ENCODE assay signal across 8 cellular contexts in the genomic region with DNA sequence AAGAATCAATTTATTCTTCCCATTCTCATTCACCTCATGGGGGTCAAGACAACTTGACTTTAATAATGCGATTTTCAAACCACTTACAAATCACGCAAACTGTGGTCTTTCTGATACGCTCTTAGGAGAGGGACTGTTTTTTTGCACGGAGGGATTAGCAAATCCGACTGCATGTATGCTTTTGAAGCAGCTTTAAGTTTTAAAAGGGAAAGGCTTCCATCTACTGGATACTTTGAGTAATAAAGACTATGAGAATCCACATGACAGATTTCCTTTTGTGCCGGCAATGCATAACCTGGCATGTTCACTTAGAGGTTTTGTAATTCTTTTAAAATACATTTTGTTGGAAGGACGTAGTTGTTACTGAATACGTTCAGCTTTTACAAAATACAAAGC.
DNase-seq lines count a peak whose midpoint lies in the region; ATAC-seq and TF ChIP-seq lines count a peak whose summit lies in the region.

No MANE protein-coding gene starts in this region.

- intact Hi-C loops in CD4-positive, alpha-beta T cell (cut with DNase I, micrococcal nuclease) = no loop called here

- peak overlapping the region; percentile 71 for H2AFZ ChIP-seq in osteoblast (ENCODE audit: low read length)

- DNase-seq in AML-193 (lab: John Stamatoyannopoulos, UW) (peak; percentile 13 to 30), NOMO-1 treated with DMSO at 0.1 percent for 48 hours (lab: John Stamatoyannopoulos, UW; ENCODE audit: unreplicated experiment) (peak; percentile 15), epithelial cell of esophagus (ENCODE audit: low read depth) (peak; percentile 71), osteoblast (ENCODE audit: insufficient read length, low spot score, missing footprints) (no peak)
- no peak for DNase-seq in T-helper 2 cell treated with Interferon-gamma antibody and Interleukin-4, amounts not matched to agents 5 μg/mL and 100 μg/mL, for 36 hours (ENCODE audit: low spot score)
- DNase-seq in CD4-positive, alpha-beta T cell = no peak
- no peak for DNase-seq in activated CD4-positive, alpha-beta memory T cell treated with anti-CD3 and anti-CD28 coated beads, Interleukin-2, amount 10 ng/mL, durations not matched to agents 7 days and 5 days

- no peaks in the 10 kb centered on the region for H3K36me3 ChIP-seq in osteoblast (ENCODE audit: insufficient read depth, low read length)

- no peaks in the 10 kb centered on the region for H3K79me2 ChIP-seq in osteoblast (ENCODE audit: insufficient read depth, low read length)

- H4K20me1 ChIP-seq in osteoblast (ENCODE audit: insufficient read depth, low read length) = no peaks in the 10 kb centered on the region

- ATAC-seq in HG03442 (IDR thresholded peaks at IDR 0.05; ENCODE audit: unreplicated experiment) = peak; percentile 63
- ATAC-seq in CD4-positive, alpha-beta T cell (ENCODE audit: poor library complexity) = no peak

- H3K9me3 Mint-ChIP-seq in T-helper 2 cell treated with Interferon-gamma antibody and Interleukin-4, amounts not matched to agents 5 μg/mL and 100 μg/mL, for 36 hours = no peaks in the 10 kb centered on the region
- no peaks in the 10 kb centered on the region for H3K9me3 Mint-ChIP-seq in CD4-positive, alpha-beta T cell
- H3K9me3 Mint-ChIP-seq in activated CD4-positive, alpha-beta memory T cell treated with anti-CD3 and anti-CD28 coated beads, Interleukin-2, amount 10 ng/mL, durations not matched to agents 7 days and 5 days = no peaks in the 10 kb centered on the region

- no peaks in the 10 kb centered on the region for H3K9me3 ChIP-seq in osteoblast (ENCODE audit: low read depth, low read length)
- H3K9me3 ChIP-seq in CD4-positive, alpha-beta T cell (ENCODE audit: control insufficient read depth, low read length) = no peaks in the 10 kb centered on the region

- H3K36me3 Mint-ChIP-seq in T-helper 2 cell treated with Interferon-gamma antibody and Interleukin-4, amounts not matched to agents 5 μg/mL and 100 μg/mL, for 36 hours (ENCODE audit: low read depth) = no peaks in the 10 kb centered on the region
- no peaks in the 10 kb centered on the region for H3K36me3 Mint-ChIP-seq in CD4-positive, alpha-beta T cell (ENCODE audit: low read depth)
- no peaks in the 10 kb centered on the region for H3K36me3 Mint-ChIP-seq in activated CD4-positive, alpha-beta memory T cell treated with anti-CD3 and anti-CD28 coated beads, Interleukin-2, amount 10 ng/mL, durations not matched to agents 7 days and 5 days (ENCODE audit: low read depth)

- H3K4me1 Mint-ChIP-seq in T-helper 2 cell treated with Interferon-gamma antibody and Interleukin-4, amounts not matched to agents 5 μg/mL and 100 μg/mL, for 36 hours (ENCODE audit: low read depth) = no peaks in the 10 kb centered on the region
- H3K4me1 Mint-ChIP-seq in CD4-positive, alpha-beta T cell (ENCODE audit: low read depth) = peaks cover 4% of the 10 kb centered on the region
- H3K4me1 Mint-ChIP-seq in activated CD4-positive, alpha-beta memory T cell treated with anti-CD3 and anti-CD28 coated beads, Interleukin-2, amount 10 ng/mL, durations not matched to agents 7 days and 5 days = no peaks in the 10 kb centered on the region

- POLR2A ChIA-PET in CD4-positive, alpha-beta T cell (lab: Charles Lee) = no interaction called here
- POLR2A ChIA-PET in activated CD4-positive, alpha-beta memory T cell treated with anti-CD3 and anti-CD28 coated beads, Interleukin-2, amount 10 ng/mL, durations not matched to agents 7 days and 5 days (lab: Charles Lee) = no interaction called here

- peaks cover 4% of the 10 kb centered on the region for H3K4me1 ChIP-seq in osteoblast (ENCODE audit: insufficient read depth, low read length)

- TF ChIP-seq CTCF in epithelial cell of esophagus (IDR thresholded peaks at IDR 0.05; ENCODE audit: insufficient read depth, low read depth, low read length, missing control alignments) = peak; percentile 52
- peak; percentile 32 for TF ChIP-seq CTCF in osteoblast (IDR thresholded peaks at IDR 0.05; ENCODE audit: extremely low read depth, low read depth, low read length)
- TF ChIP-seq CTCF in CD4-positive, alpha-beta T cell (IDR thresholded peaks at IDR 0.05) = no peak

- H3K27ac ChIP-seq in osteoblast (ENCODE audit: low read depth, low read length) = no peak overlapping the region
- H3K27ac ChIP-seq in CD4-positive, alpha-beta T cell (ENCODE audit: low read depth, low read length) = no peak overlapping the region

- H3K4me3 Mint-ChIP-seq in T-helper 2 cell treated with Interferon-gamma antibody and Interleukin-4, amounts not matched to agents 5 μg/mL and 100 μg/mL, for 36 hours = no peak overlapping the region
- no peak overlapping the region for H3K4me3 Mint-ChIP-seq in CD4-positive, alpha-beta T cell
- no peak overlapping the region for H3K4me3 Mint-ChIP-seq in activated CD4-positive, alpha-beta memory T cell treated with anti-CD3 and anti-CD28 coated beads, Interleukin-2, amount 10 ng/mL, durations not matched to agents 7 days and 5 days

- H3K4me3 ChIP-seq in epithelial cell of esophagus (ENCODE audit: low read length) = no peak overlapping the region
- peak overlapping the region; percentile 46 for H3K4me3 ChIP-seq in osteoblast (ENCODE audit: insufficient read depth, low read length)

- peak overlapping the region; percentile 67 for H3K4me2 ChIP-seq in osteoblast (ENCODE audit: insufficient read depth, low read length)

- H3K27me3 Mint-ChIP-seq in T-helper 2 cell treated with Interferon-gamma antibody and Interleukin-4, amounts not matched to agents 5 μg/mL and 100 μg/mL, for 36 hours (ENCODE audit: low read depth) = no peaks in the 10 kb centered on the region
- H3K27me3 Mint-ChIP-seq in CD4-positive, alpha-beta T cell = no peaks in the 10 kb centered on the region
- no peaks in the 10 kb centered on the region for H3K27me3 Mint-ChIP-seq in activated CD4-positive, alpha-beta memory T cell treated with anti-CD3 and anti-CD28 coated beads, Interleukin-2, amount 10 ng/mL, durations not matched to agents 7 days and 5 days

- CTCF ChIA-PET in CD4-positive, alpha-beta T cell (lab: Charles Lee) = no interaction called here
- CTCF ChIA-PET in activated CD4-positive, alpha-beta memory T cell treated with anti-CD3 and anti-CD28 coated beads, Interleukin-2, amount 10 ng/mL, durations not matched to agents 7 days and 5 days (lab: Charles Lee) = no interaction called here

- no peaks in the 10 kb centered on the region for H3K27me3 ChIP-seq in osteoblast (ENCODE audit: insufficient read depth, low read length)
- H3K27me3 ChIP-seq in CD4-positive, alpha-beta T cell (ENCODE audit: control insufficient read depth, insufficient read depth, low read length) = no peaks in the 10 kb centered on the region

- H3K27ac Mint-ChIP-seq in T-helper 2 cell treated with Interferon-gamma antibody and Interleukin-4, amounts not matched to agents 5 μg/mL and 100 μg/mL, for 36 hours = no peak overlapping the region
- no peak overlapping the region for H3K27ac Mint-ChIP-seq in CD4-positive, alpha-beta T cell
- no peak overlapping the region for H3K27ac Mint-ChIP-seq in activated CD4-positive, alpha-beta memory T cell treated with anti-CD3 and anti-CD28 coated beads, Interleukin-2, amount 10 ng/mL, durations not matched to agents 7 days and 5 days

Comparison
In these comparisons a context has a peak if more than half of its experiments do, and no peak if none do; other contexts are left out.
1. DNase-seq: peak in AML-193 (2 of 2), NOMO-1 treated with DMSO at 0.1 percent for 48 hours (single experiment) and epithelial cell of esophagus (single experiment); none in osteoblast (single experiment), T-helper 2 cell treated with Interferon-gamma antibody and Interleukin-4, amounts not matched to agents 5 μg/mL and 100 μg/mL, for 36 hours (single experiment), CD4-positive, alpha-beta T cell (0 of 10) and activated CD4-positive, alpha-beta memory T cell treated with anti-CD3 and anti-CD28 coated beads, Interleukin-2, amount 10 ng/mL, durations not matched to agents 7 days and 5 days (single experiment).